In genomic region chrX:108163333-108164082, GRCh38 we compare ENCODE assay signal across 13 cellular contexts.
"Had no signal": no experiment of that assay in that cellular context is flagged by ENCODE, and none has a peak within 500 bp of the region (broad histone marks: within the 10 kb centered on the region; RNA-seq: fewer than 3 reads in every experiment).

No MANE protein-coding gene starts in this region.

- ATAC-seq: esophagus mucosa; heart right ventricle; left lobe of liver; naive thymus-derived CD4-positive, alpha-beta T cell had no signal

- DNase-seq: effector memory CD4-positive, alpha-beta T cell; heart right ventricle; mammary epithelial cell; naive thymus-derived CD4-positive, alpha-beta T cell; posterior cingulate gyrus; sigmoid colon; small intestine; stimulated activated CD4-positive, alpha-beta T cell treated with anti-CD3 and anti-CD28 coated beads, Interleukin-12 subunit alpha, Interleukin-12 subunit beta, amount 100 ng/mL, for 4 hours; stimulated activated naive CD4-positive, alpha-beta T cell; stomach; substantia nigra had no signal
